ENCODE assay signal across 8 cellular contexts in the genomic region with DNA sequence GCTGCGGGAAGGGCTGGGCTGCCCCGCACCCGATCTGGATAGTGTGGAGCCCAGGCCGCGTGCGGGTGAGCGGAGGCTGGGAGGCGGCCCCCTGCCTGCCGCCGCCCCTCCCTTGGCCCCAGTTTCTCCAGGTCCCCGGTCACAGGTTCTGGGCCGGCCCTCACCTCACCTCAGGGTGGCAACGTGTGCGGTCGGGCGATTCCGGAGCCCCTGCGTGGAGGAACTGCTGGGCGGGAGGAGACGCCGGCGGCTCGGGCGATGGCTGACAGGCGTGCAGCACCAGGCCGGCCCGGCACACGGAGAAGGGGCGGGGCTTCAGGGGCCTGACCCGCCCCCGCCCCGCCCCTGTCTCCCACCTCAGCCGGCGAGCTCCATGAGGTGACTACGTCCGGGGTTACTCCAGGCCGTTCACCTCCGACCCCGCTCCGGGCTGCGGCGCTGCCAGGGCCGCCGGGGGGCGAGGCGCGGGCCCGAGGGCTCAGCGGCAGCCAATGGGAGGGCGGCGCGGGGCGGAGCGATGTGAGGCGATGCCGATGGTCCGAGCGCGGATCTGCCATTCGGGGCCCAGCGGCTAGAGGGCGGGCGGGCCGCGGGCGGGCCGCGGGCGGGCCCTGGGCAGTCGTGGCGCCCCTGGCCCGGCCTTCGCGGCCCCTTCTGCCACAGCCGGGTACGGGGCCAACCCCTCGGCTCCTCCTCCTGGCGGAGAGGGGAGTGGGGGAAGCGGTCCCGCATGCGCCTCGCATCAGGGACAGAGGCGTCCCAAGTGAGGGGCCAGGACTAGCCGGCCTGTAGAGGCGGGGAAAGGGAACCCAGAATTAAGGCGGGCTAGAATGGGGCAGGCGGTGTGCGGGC. TPM values are rescaled to one million over a fixed set of nuclear protein-coding genes. Genes with fewer than 3 reads are reported as not detected.
DNase-seq lines count a peak whose midpoint lies in the region; ATAC-seq and TF ChIP-seq lines count a peak whose summit lies in the region.

No MANE protein-coding gene starts in this region.

- H3K27me3 ChIP-seq in HUES64 (ENCODE audit: insufficient read depth, low read length) (no peaks in the 10 kb centered on the region), OCI-LY3 (ENCODE audit: low read depth, low read length) (no peaks in the 10 kb centered on the region), mucosa of rectum (ENCODE audit: control insufficient read depth in 2 of 2, insufficient read depth in 2 of 2, low read length in 2 of 2) (no peaks in the 10 kb centered on the region)

- peak overlapping the region; percentile 89 for H3K4me3 ChIP-seq in HUES64 (ENCODE audit: low read length)
- H3K4me3 ChIP-seq in OCI-LY3 (ENCODE audit: low read length): peak overlapping the region; percentile 93
- H3K4me3 ChIP-seq in epithelial cell of proximal tubule (ENCODE audit: low read depth, low read length): peak overlapping the region; percentile 85
- H3K4me3 ChIP-seq in mucosa of rectum (ENCODE audit: low read length in 2 of 2): peak overlapping the region; percentile 81 to 83

- H3K9me3 ChIP-seq in HUES64 (ENCODE audit: insufficient read depth, low read depth, low read length) (no peaks in the 10 kb centered on the region), OCI-LY3 (ENCODE audit: insufficient read depth, low read length) (no peaks in the 10 kb centered on the region), mucosa of rectum (ENCODE audit: control insufficient read depth in 2 of 2, low read length in 2 of 2) (no peaks in the 10 kb centered on the region)

- WGBS in HUES64: under 1% methylated on average over 88 of the region's 88 CpGs

- peak overlapping the region; percentile 87 for H3K27ac ChIP-seq in HUES64 (ENCODE audit: low read depth, low read length)
- peak overlapping the region; percentile 61 for H3K27ac ChIP-seq in OCI-LY3 (ENCODE audit: low read length)
- peak overlapping the region; percentile 77 to 78 for H3K27ac ChIP-seq in mucosa of rectum (ENCODE audit: low read depth in 2 of 2, low read length in 2 of 2)

- H3K36me3 ChIP-seq in HUES64 (ENCODE audit: insufficient read depth, low read length) (peaks cover 13% of the 10 kb centered on the region), OCI-LY3 (replicated peaks; ENCODE audit: low read depth, low read length) (peaks cover 5% of the 10 kb centered on the region), mucosa of rectum (ENCODE audit: control insufficient read depth in 2 of 2, insufficient read depth in 2 of 2, low read length in 2 of 2) (no peaks in the 10 kb centered on the region)

- H3K4me1 ChIP-seq in HUES64 (ENCODE audit: insufficient read depth, low read length) (peaks cover 25% of the 10 kb centered on the region), OCI-LY3 (ENCODE audit: low read length) (peaks cover 14% of the 10 kb centered on the region), mucosa of rectum (ENCODE audit: control insufficient read depth in 2 of 2, insufficient read depth in 2 of 2, low read length in 2 of 2) (peaks cover 11 to 17% of the 10 kb centered on the region in 2 donors)

- TF ChIP-seq CTCF in OCI-LY3 (IDR thresholded peaks at IDR 0.05; ENCODE audit: low read depth, low read length): no peak
- no peak for TF ChIP-seq CTCF in epithelial cell of proximal tubule (conservative IDR thresholded peaks at IDR 0.05; ENCODE audit: low read depth, low read length)

- peak; percentile 90 for ATAC-seq in GM21515 (IDR thresholded peaks at IDR 0.05; ENCODE audit: unreplicated experiment)

- H2AFZ ChIP-seq in OCI-LY3 (ENCODE audit: low read depth, low read length): peak overlapping the region; percentile 43; the same call in 1 of the 2 replicates

- peaks cover 48% of the 10 kb centered on the region for H3K79me2 ChIP-seq in OCI-LY3 (ENCODE audit: low read length)

- peaks cover 7% of the 10 kb centered on the region for H4K20me1 ChIP-seq in OCI-LY3 (ENCODE audit: insufficient read depth, low read length)

- peak overlapping the region; percentile 83 for H3K4me2 ChIP-seq in OCI-LY3 (ENCODE audit: low read length)

- H3K9ac ChIP-seq in HUES64 (ENCODE audit: low read depth, low read length): peak overlapping the region; percentile 91
- peak overlapping the region; percentile 92 for H3K9ac ChIP-seq in OCI-LY3 (ENCODE audit: low read length)
- peak overlapping the region; percentile 79 to 84 for H3K9ac ChIP-seq in mucosa of rectum (ENCODE audit: low read depth in 1 of 2, low read length in 2 of 2)

- peak; percentile 63 for DNase-seq in DMS114 treated with DMSO at 0.1 percent for 48 hours (lab: John Stamatoyannopoulos, UW; ENCODE audit: unreplicated experiment)
- DNase-seq in activated T-cell treated with anti-CD3 and anti-CD28 coated beads for 4 hours: peak; percentile 71
- no peak for DNase-seq in epithelial cell of proximal tubule (ENCODE audit: low read depth)
- peak; percentile 58 to 88 for DNase-seq in stimulated activated CD8-positive, alpha-beta memory T cell treated with anti-CD3 and anti-CD28 coated beads, Interleukin-4, amount 100 ng/mL, for 4 hours (ENCODE audit: low read depth in 2 of 2, low spot score in 1 of 2)

RNA-seq across cellular contexts. Expression of a gene that starts 16.7 kb away (rescaled TPM):
- polyA plus RNA-seq in HUES64 (2013, experiment 1 of 2): not detected
- polyA plus RNA-seq in HUES64 (2013, experiment 2 of 2): not detected
- total RNA-seq in epithelial cell of proximal tubule: not detected in 2 replicates

RNA-seq across cellular contexts. Expression of a gene that starts 47.6 kb away (rescaled TPM):
- polyA plus RNA-seq in HUES64 (2013, experiment 1 of 2): 64.8 TPM
- polyA plus RNA-seq in HUES64 (2013, experiment 2 of 2): 75.1 TPM
- 26.4 and 45.4 TPM in 2 replicates for total RNA-seq in epithelial cell of proximal tubule

RNA-seq across cellular contexts. Expression of a gene that starts 47.6 kb away (rescaled TPM):
- polyA plus RNA-seq in HUES64 (2013, experiment 1 of 2): 11.5 TPM
- polyA plus RNA-seq in HUES64 (2013, experiment 2 of 2): 12.0 TPM
- 10.4 and 14.0 TPM in 2 replicates for total RNA-seq in epithelial cell of proximal tubule
